17 cellular contexts compared by ENCODE assay signal in the genomic region with DNA sequence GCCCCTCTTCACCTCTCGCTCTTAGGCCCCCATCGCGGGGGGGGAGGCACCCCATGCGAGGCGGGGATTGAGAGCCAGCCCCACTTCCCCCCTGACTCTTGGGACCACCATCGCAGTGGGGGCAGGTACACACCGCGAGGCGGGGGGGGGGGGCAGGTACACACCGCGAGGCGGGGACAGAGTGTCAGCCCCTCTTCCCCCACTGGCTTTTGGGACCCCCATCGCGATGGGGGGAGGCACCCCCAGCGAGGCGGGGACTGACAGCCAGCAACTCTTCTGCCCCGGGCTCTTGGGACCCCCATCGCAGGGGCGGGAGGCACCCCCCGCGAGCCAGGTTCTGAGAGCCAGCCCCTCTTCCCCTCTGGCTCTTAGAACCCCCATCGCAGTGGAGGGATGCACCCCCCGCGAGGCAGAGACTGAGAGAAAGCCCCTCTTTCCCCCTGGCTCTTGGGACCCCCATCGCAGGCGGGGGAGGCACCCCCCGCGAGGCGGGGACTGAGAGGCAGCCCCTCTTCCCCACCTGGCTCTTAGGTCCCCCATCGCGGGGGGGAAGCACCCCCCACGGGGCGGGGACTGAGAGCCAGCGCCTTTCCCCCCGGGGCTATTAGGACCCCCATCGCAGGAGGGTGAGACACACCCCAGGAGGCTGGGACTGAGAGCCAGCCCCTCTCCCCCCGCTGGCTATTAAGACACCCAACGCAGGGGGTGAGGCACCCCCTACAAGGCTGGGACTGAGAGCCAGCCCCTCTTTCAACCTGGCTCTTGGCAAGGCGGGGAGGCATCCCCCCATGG.
DNase-seq lines count a peak whose midpoint lies in the region; ATAC-seq lines count a peak whose summit lies in the region.
"Had no signal": no experiment of that assay in that cellular context is flagged by ENCODE, and none has a peak within 500 bp of the region (broad histone marks: within the 10 kb centered on the region; RNA-seq: fewer than 3 reads in every experiment).

No MANE protein-coding gene starts in this region.

- no peaks in the 10 kb centered on the region for H3K36me3 ChIP-seq in naive thymus-derived CD4-positive, alpha-beta T cell (ENCODE audit: control insufficient read depth in 2 of 3, insufficient read depth in 3 of 3, low read length in 3 of 3)

- H3K9me3 Mint-ChIP-seq in naive thymus-derived CD4-positive, alpha-beta T cell: no peaks in the 10 kb centered on the region
- H3K9me3 Mint-ChIP-seq: effector memory CD8-positive, alpha-beta T cell; naive thymus-derived CD8-positive, alpha-beta T cell had no signal

- no peak overlapping the region for H3K4me3 ChIP-seq in naive thymus-derived CD4-positive, alpha-beta T cell (ENCODE audit: low read length)

- H3K27ac Mint-ChIP-seq in naive thymus-derived CD4-positive, alpha-beta T cell: peak overlapping the region in 1 of 9 donors; percentile 38
- H3K27ac Mint-ChIP-seq: B cell; effector memory CD8-positive, alpha-beta T cell had no signal

- H3K27me3 Mint-ChIP-seq in naive thymus-derived CD4-positive, alpha-beta T cell: no peaks in the 10 kb centered on the region
- H3K27me3 Mint-ChIP-seq: B cell; effector memory CD8-positive, alpha-beta T cell; naive thymus-derived CD8-positive, alpha-beta T cell had no signal

- peak; percentile 13 for DNase-seq in stimulated activated CD4-positive, alpha-beta T cell treated with anti-CD3 and anti-CD28 coated beads, Interleukin-4, amount 100 ng/mL, for 1 hour
- no peak for DNase-seq in stimulated activated CD4-positive, alpha-beta T cell treated with anti-CD3 and anti-CD28 coated beads, Interleukin-2, amount 100 ng/mL, for 48 hours
- DNase-seq in T follicular helper cell (ENCODE audit: low read depth) (peak; percentile 57), iPS-NIHi11 (ENCODE audit: low spot score) (peak; percentile 23), CD1c-positive myeloid dendritic cell (ENCODE audit: extremely low spot score) (no peak), COLO668 (lab: John Stamatoyannopoulos, UW; ENCODE audit: unreplicated experiment) (no peak)
- DNase-seq in naive thymus-derived CD4-positive, alpha-beta T cell: no peak
- DNase-seq: effector memory CD8-positive, alpha-beta T cell; GDM1; GOT3; hippocampal formation; mesenchymal stem cell; NCI-H187 treated with DMSO at 0.1 percent for 48 hours; NCI-H446; SHP77 had no signal

- no peak overlapping the region for H3K4me3 Mint-ChIP-seq in naive thymus-derived CD4-positive, alpha-beta T cell
- H3K4me3 Mint-ChIP-seq: B cell; effector memory CD8-positive, alpha-beta T cell; naive thymus-derived CD8-positive, alpha-beta T cell had no signal

- no peaks in the 10 kb centered on the region for H3K4me1 ChIP-seq in naive thymus-derived CD4-positive, alpha-beta T cell (ENCODE audit: control insufficient read depth in 2 of 2, insufficient read depth in 2 of 2, low read length in 2 of 2)

- H3K36me3 Mint-ChIP-seq in naive thymus-derived CD4-positive, alpha-beta T cell: peaks cover 0 to 5% (median 0%) of the 10 kb centered on the region in 5 donors
- H3K36me3 Mint-ChIP-seq: naive thymus-derived CD8-positive, alpha-beta T cell had no signal

- no peaks in the 10 kb centered on the region for H3K9me3 ChIP-seq in naive thymus-derived CD4-positive, alpha-beta T cell (ENCODE audit: control insufficient read depth in 2 of 3, low read length in 3 of 3)

- no peaks in the 10 kb centered on the region for H3K27me3 ChIP-seq in naive thymus-derived CD4-positive, alpha-beta T cell (ENCODE audit: control insufficient read depth in 2 of 2, insufficient read depth in 2 of 2, low read length in 2 of 2)

- CTCF ChIA-PET in naive thymus-derived CD4-positive, alpha-beta T cell (lab: Charles Lee): no interaction called here

- intact Hi-C loops in naive thymus-derived CD4-positive, alpha-beta T cell (cut with micrococcal nuclease): no loop called here

- POLR2A ChIA-PET in naive thymus-derived CD4-positive, alpha-beta T cell (lab: Charles Lee): no interaction called here

- no peak for ATAC-seq in naive thymus-derived CD4-positive, alpha-beta T cell
- ATAC-seq: effector memory CD8-positive, alpha-beta T cell; naive thymus-derived CD8-positive, alpha-beta T cell had no signal

- no peaks in the 10 kb centered on the region for H3K4me1 Mint-ChIP-seq in naive thymus-derived CD4-positive, alpha-beta T cell
- H3K4me1 Mint-ChIP-seq: B cell; naive thymus-derived CD8-positive, alpha-beta T cell had no signal

- no peak overlapping the region for H3K27ac ChIP-seq in naive thymus-derived CD4-positive, alpha-beta T cell (ENCODE audit: low read depth, low read length)

Comparison
In these comparisons a context has a peak if more than half of its experiments do, and no peak if none do; other contexts are left out.
1. DNase-seq: peak in stimulated activated CD4-positive, alpha-beta T cell treated with anti-CD3 and anti-CD28 coated beads, Interleukin-4, amount 100 ng/mL, for 1 hour (single experiment), T follicular helper cell (single experiment) and iPS-NIHi11 (single experiment); none in stimulated activated CD4-positive, alpha-beta T cell treated with anti-CD3 and anti-CD28 coated beads, Interleukin-2, amount 100 ng/mL, for 48 hours (0 of 2), CD1c-positive myeloid dendritic cell (single experiment), naive thymus-derived CD4-positive, alpha-beta T cell (0 of 9) and COLO668 (single experiment).